In the genomic region with DNA sequence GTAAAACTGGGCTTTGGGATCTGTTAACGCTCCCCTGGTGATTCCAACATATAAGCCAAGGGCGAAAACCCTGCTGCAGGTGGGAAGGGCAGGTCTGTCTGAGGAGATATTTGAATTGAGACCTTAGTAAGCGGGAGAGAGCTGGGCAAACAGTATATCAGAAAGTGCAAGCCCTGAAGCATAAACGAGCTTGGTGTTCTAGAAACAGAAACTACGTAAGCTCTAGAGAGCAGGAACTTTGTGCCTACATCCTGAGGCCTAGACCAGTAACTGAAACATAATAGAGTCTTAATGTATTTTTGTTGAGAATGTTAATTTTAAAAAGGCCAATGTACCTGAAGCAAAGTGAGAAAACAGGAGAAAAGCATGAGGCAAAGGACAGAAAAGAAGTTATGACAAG, we compare ENCODE assay signal across 21 cellular contexts.
A peak's percentile ranks its signal among the peaks of the same experiment; 100 is the strongest.
DNase-seq lines count a peak whose midpoint lies in the region; ATAC-seq and TF ChIP-seq lines count a peak whose summit lies in the region.
"Had no signal": no experiment of that assay in that cellular context is flagged by ENCODE, and none has a peak within 500 bp of the region (broad histone marks: within the 10 kb centered on the region; RNA-seq: fewer than 3 reads in every experiment).

No MANE protein-coding gene starts in this region.

- ATAC-seq in GM23338, result no peak
- peak; percentile 34 for ATAC-seq in left lung
- no peak for ATAC-seq in GM21367 (IDR thresholded peaks at IDR 0.05; ENCODE audit: unreplicated experiment)
- no peak for ATAC-seq in T-cell (replicated peaks in 1 of 4)
- ATAC-seq: Panc1 had no signal

- H3K9me3 Mint-ChIP-seq in GM23338 (peaks cover 9% of the 10 kb centered on the region; the same call in 1 of the 3 replicates), T-cell (no peaks in the 10 kb centered on the region)

- H3K79me2 ChIP-seq in GM23338 (replicated peaks; ENCODE audit: insufficient read depth), result peaks cover 100% of the 10 kb centered on the region
- no peaks in the 10 kb centered on the region for H3K79me2 ChIP-seq in MM.1S (ENCODE audit: low read length)

- no peak overlapping the region for H3K4me3 Mint-ChIP-seq in GM23338
- no peak overlapping the region for H3K4me3 Mint-ChIP-seq in T-cell

- intact Hi-C loops in left lung (cut with DNase I), result no loop called here

- no peak overlapping the region for H3K9ac ChIP-seq in BLaER1 treated with 17β-estradiol and CSF1 and Interleukin-3, amounts not matched to agents 10 nM and 100 nM
- H3K9ac ChIP-seq in MM.1S (ENCODE audit: low read length), result no peak overlapping the region
- H3K9ac ChIP-seq: SK-N-SH had no signal

- POLR2A ChIA-PET in T-cell (lab: Charles Lee), result no interaction called here

- H3F3A ChIP-seq in GM23338 (replicated peaks; ENCODE audit: low read depth) (peaks cover 5% of the 10 kb centered on the region), MM.1S (ENCODE audit: insufficient read depth, low read length) (no peaks in the 10 kb centered on the region)

- peaks cover 66% of the 10 kb centered on the region for H3K4me1 Mint-ChIP-seq in GM23338
- H3K4me1 Mint-ChIP-seq in T-cell, result no peaks in the 10 kb centered on the region

- H3K36me3 ChIP-seq in BLaER1 treated with 17β-estradiol and CSF1 and Interleukin-3, amounts not matched to agents 10 nM and 100 nM, result peaks cover 0 to 28% (median 4%) of the 10 kb centered on the region in 11 experiments; a peak in 10 of 22 replicates
- H3K36me3 ChIP-seq in GM23338 (ENCODE audit: insufficient read depth) (0 out of 2 replicates have a peak, but pooled peaks cover 4% of the 10 kb centered on the region), MM.1S (replicated peaks; ENCODE audit: insufficient read depth, low read length) (no peaks in the 10 kb centered on the region), left lung (no peaks in the 10 kb centered on the region)
- H3K36me3 ChIP-seq: MG63 had no signal

- H3K4me3 ChIP-seq in BLaER1 treated with 17β-estradiol and CSF1 and Interleukin-3, amounts not matched to agents 10 nM and 100 nM, result no peak overlapping the region
- H3K4me3 ChIP-seq in GM23338 (no peak overlapping the region), MM.1S (ENCODE audit: low read length) (no peak overlapping the region), left lung (no peak overlapping the region)
- H3K4me3 ChIP-seq: MG63 had no signal

- H4K20me1 ChIP-seq in BLaER1 treated with 17β-estradiol and CSF1 and Interleukin-3, amounts not matched to agents 10 nM and 100 nM, result peaks cover 0 to 5% (median 0%) of the 10 kb centered on the region in 11 experiments; a peak in 1 of 22 replicates
- H4K20me1 ChIP-seq in GM23338 (replicated peaks; ENCODE audit: insufficient read depth), result peaks cover 30% of the 10 kb centered on the region
- H4K20me1 ChIP-seq in MM.1S (ENCODE audit: insufficient read depth, low read length), result no peaks in the 10 kb centered on the region

- no peaks in the 10 kb centered on the region for H3K27me3 ChIP-seq in BLaER1 treated with 17β-estradiol and CSF1 and Interleukin-3, amounts not matched to agents 10 nM and 100 nM
- H3K27me3 ChIP-seq in GM23338 (ENCODE audit: insufficient read depth) (no peaks in the 10 kb centered on the region), MM.1S (replicated peaks; ENCODE audit: insufficient read depth, low read length) (no peaks in the 10 kb centered on the region), left lung (no peaks in the 10 kb centered on the region)
- H3K27me3 ChIP-seq: MG63 had no signal

- H3K36me3 Mint-ChIP-seq in GM23338 (ENCODE audit: low read depth) (peaks cover 31% of the 10 kb centered on the region), T-cell (no peaks in the 10 kb centered on the region)

- H2AFZ ChIP-seq in GM23338 (no peak overlapping the region), MM.1S (ENCODE audit: low read length) (no peak overlapping the region)

- peak overlapping the region in 5 of 11 experiments; percentile 10 to 25 (median 17); a peak in 5 of 22 replicates for H3K27ac ChIP-seq in BLaER1 treated with 17β-estradiol and CSF1 and Interleukin-3, amounts not matched to agents 10 nM and 100 nM
- H3K27ac ChIP-seq in GM23338 (ENCODE audit: low read depth), result peak overlapping the region; percentile 70; the same call in 1 of the 2 replicates
- no peak overlapping the region for H3K27ac ChIP-seq in MM.1S (ENCODE audit: low read length)
- no peak overlapping the region for H3K27ac ChIP-seq in left lung

- TF ChIP-seq CTCF in GM23338 (conservative IDR thresholded peaks at IDR 0.05; ENCODE audit: low read depth in 2 of 2) (no peak), MM.1S (IDR thresholded peaks at IDR 0.05; ENCODE audit: low read length) (no peak), left lung (IDR thresholded peaks at IDR 0.05) (no peak)

- no peaks in the 10 kb centered on the region for H3K9me2 ChIP-seq in GM23338 (ENCODE audit: insufficient read depth)
- no peaks in the 10 kb centered on the region for H3K9me2 ChIP-seq in MM.1S (replicated peaks; ENCODE audit: insufficient read depth, low read length)
- H3K9me2 ChIP-seq: SK-N-SH had no signal

- H3K9me3 ChIP-seq in BLaER1 treated with 17β-estradiol and CSF1 and Interleukin-3, amounts not matched to agents 10 nM and 100 nM (replicated peaks in 1 of 11), result peaks cover 0 to 49% (median 36%) of the 10 kb centered on the region in 11 experiments; a peak in 16 of 22 replicates
- H3K9me3 ChIP-seq in MM.1S (replicated peaks; ENCODE audit: insufficient read depth, low read length), result no peaks in the 10 kb centered on the region
- no peaks in the 10 kb centered on the region for H3K9me3 ChIP-seq in left lung
- H3K9me3 ChIP-seq: MG63, SK-N-SH had no signal

- no peak for DNase-seq in GM23338 (ENCODE audit: low spot score)
- DNase-seq in MM.1S, result peak; percentile 30
- no peak for DNase-seq in left lung
- DNase-seq in SW480 (ENCODE audit: low spot score), result no peak
- no peak for DNase-seq in HuH-7.5 (ENCODE audit: low spot score)
- DNase-seq in T-cell, result no peak
- DNase-seq: EL, GF-D8, Karpas-422, MG63, NCI-H1092, NCI-H1436 treated with DMSO at 0.1 percent for 48 hours, NCI-H1930, NCI-H2227 treated with DMSO at 0.1 percent for 48 hours, NCI-H510A, SIG-M5, SK-N-SH, T-helper 1 cell had no signal

- H3K4me1 ChIP-seq in BLaER1 treated with 17β-estradiol and CSF1 and Interleukin-3, amounts not matched to agents 10 nM and 100 nM, result peaks cover 23 to 42% (median 36%) of the 10 kb centered on the region in 10 experiments
- H3K4me1 ChIP-seq in GM23338 (ENCODE audit: insufficient read depth) (peaks cover 58% of the 10 kb centered on the region), MM.1S (ENCODE audit: low read length) (no peaks in the 10 kb centered on the region), left lung (no peaks in the 10 kb centered on the region)

- H3K4me2 ChIP-seq in BLaER1 treated with 17β-estradiol and CSF1 and Interleukin-3, amounts not matched to agents 10 nM and 100 nM, result peak overlapping the region; percentile 4 to 56 (median 21); a peak in 13 of 22 replicates
- H3K4me2 ChIP-seq in GM23338, result no peak overlapping the region
- H3K4me2 ChIP-seq in MM.1S (ENCODE audit: low read depth, low read length), result no peak overlapping the region
- H3K4me2 ChIP-seq: SK-N-SH had no signal

- H3K27ac Mint-ChIP-seq in GM23338 (peak overlapping the region; percentile 34; the same call in 1 of the 2 replicates), T-cell (no peak overlapping the region)

- H3K27me3 Mint-ChIP-seq in GM23338 (ENCODE audit: insufficient read depth, low read depth, poor library complexity) (peaks cover 2% of the 10 kb centered on the region), T-cell (peaks cover 6 to 12% of the 10 kb centered on the region in 2 donors)

- CTCF ChIA-PET in T-cell (lab: Charles Lee), result no interaction called here

TF ChIP-seq in GM23338, 12 proteins besides CTCF, POLR2A, EP300 and RAD21 (continues in another document):
- TF ChIP-seq EZH2phosphoT487 (IDR thresholded peaks at IDR 0.05; ENCODE audit: unreplicated experiment) (no peak), EZH2 (IDR thresholded peaks at IDR 0.05; ENCODE audit: low read depth, unreplicated experiment) (no peak), ZNF114 (CRISPR knock-in tag; IDR thresholded peaks at IDR 0.05) (no peak), CREB1 (CRISPR knock-in tag; IDR thresholded peaks at IDR 0.05; ENCODE audit: low read depth) (no peak), NANOG (IDR thresholded peaks at IDR 0.05; ENCODE audit: borderline replicate concordance) (no peak), STAT1 (IDR thresholded peaks at IDR 0.05; ENCODE audit: unreplicated experiment) (no peak), ZNF331 (CRISPR knock-in tag; IDR thresholded peaks at IDR 0.05; ENCODE audit: low read depth) (no peak), POLR2AphosphoS5 (IDR thresholded peaks at IDR 0.05; ENCODE audit: low read depth) (no peak)
- TF ChIP-seq, protein P1, sequence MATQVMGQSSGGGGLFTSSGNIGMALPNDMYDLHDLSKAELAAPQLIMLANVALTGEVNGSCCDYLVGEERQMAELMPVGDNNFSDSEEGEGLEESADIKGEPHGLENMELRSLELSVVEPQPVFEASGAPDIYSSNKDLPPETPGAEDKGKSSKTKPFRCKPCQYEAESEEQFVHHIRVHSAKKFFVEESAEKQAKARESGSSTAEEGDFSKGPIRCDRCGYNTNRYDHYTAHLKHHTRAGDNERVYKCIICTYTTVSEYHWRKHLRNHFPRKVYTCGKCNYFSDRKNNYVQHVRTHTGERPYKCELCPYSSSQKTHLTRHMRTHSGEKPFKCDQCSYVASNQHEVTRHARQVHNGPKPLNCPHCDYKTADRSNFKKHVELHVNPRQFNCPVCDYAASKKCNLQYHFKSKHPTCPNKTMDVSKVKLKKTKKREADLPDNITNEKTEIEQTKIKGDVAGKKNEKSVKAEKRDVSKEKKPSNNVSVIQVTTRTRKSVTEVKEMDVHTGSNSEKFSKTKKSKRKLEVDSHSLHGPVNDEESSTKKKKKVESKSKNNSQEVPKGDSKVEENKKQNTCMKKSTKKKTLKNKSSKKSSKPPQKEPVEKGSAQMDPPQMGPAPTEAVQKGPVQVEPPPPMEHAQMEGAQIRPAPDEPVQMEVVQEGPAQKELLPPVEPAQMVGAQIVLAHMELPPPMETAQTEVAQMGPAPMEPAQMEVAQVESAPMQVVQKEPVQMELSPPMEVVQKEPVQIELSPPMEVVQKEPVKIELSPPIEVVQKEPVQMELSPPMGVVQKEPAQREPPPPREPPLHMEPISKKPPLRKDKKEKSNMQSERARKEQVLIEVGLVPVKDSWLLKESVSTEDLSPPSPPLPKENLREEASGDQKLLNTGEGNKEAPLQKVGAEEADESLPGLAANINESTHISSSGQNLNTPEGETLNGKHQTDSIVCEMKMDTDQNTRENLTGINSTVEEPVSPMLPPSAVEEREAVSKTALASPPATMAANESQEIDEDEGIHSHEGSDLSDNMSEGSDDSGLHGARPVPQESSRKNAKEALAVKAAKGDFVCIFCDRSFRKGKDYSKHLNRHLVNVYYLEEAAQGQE (IDR thresholded peaks at IDR 0.05; ENCODE audit: unreplicated experiment), result no peak

Comparison
In these comparisons a context has a peak if more than half of its experiments do, and no peak if none do; other contexts are left out.
1. H3K4me2 ChIP-seq: peak in BLaER1 treated with 17β-estradiol and CSF1 and Interleukin-3, amounts not matched to agents 10 nM and 100 nM (11 of 11); none in GM23338 (single experiment) and MM.1S (single experiment).